ENCODE assay signal across 25 cellular contexts in the genomic region with DNA sequence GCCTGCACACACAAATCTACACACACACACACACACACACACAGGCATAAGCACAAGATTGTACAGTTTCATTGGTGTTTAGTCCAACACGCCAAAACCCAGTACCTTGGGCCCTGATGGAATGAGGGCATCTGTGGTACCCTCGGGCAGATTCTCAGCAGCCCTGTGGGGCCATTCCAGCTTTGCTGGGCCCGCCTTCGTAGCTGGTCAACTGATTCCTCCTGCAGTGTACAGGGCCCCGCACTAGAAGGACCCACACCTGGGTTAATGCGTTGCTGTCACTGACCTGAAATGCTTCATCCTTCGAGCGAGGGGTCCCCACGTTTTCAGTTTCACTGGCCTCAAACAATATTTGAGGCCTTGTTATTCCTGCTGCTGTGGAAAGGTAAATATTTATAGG.
"Had no signal": no experiment of that assay in that cellular context is flagged by ENCODE, and none has a peak within 500 bp of the region (broad histone marks: within the 10 kb centered on the region; RNA-seq: fewer than 3 reads in every experiment).

No MANE protein-coding gene starts in this region.

- H3K79me2 ChIP-seq: hepatocyte had no signal

- H3K9me3 Mint-ChIP-seq: natural killer cell, nephron progenitor cell had no signal

- H3K27ac Mint-ChIP-seq: natural killer cell; stimulated activated naive B cell treated with anti-CD40 and anti-IgM and Interleukin-4, amounts not matched to agents 10 μg/mL and 1 μg/mL and 100 μg/mL, for 72 hours had no signal

- H3K4me1 Mint-ChIP-seq: natural killer cell had no signal

- H3K36me3 ChIP-seq: heart right ventricle, lower lobe of right lung, right atrium auricular region, stomach, thyroid gland, transverse colon, upper lobe of left lung, vagina had no signal

- H3K4me3 Mint-ChIP-seq: natural killer cell; nephron progenitor cell; stimulated activated naive B cell treated with anti-CD40 and anti-IgM and Interleukin-4, amounts not matched to agents 10 μg/mL and 1 μg/mL and 100 μg/mL, for 72 hours had no signal

- H3K4me2 ChIP-seq: hepatocyte had no signal

- H3K4me1 ChIP-seq: heart right ventricle, lower lobe of right lung, right atrium auricular region, testis, thyroid gland, transverse colon, upper lobe of left lung, vagina had no signal

- H3K4me3 ChIP-seq: heart right ventricle, hepatocyte, lower lobe of right lung, right atrium auricular region, skin epidermis, stomach, testis, thyroid gland, transverse colon, upper lobe of left lung, vagina had no signal

- DNase-seq: heart right ventricle; islet precursor cell; kidney glomerular epithelial cell; left ventricle myocardium superior; lower lobe of right lung; mammary epithelial cell; mesenchymal stem cell; natural killer cell; nephron progenitor cell; nucleus accumbens; stimulated activated CD4-positive, alpha-beta T cell treated with anti-CD3 and anti-CD28 coated beads, Interleukin-12 subunit alpha, Interleukin-12 subunit beta, amount 100 ng/mL, for 4 hours; stimulated activated CD4-positive, alpha-beta T cell treated with anti-CD3 and anti-CD28 coated beads, Interleukin-15, amount 100 ng/mL, for 24 hours; stimulated activated CD4-positive, alpha-beta T cell treated with anti-CD3 and anti-CD28 coated beads, Interleukin-2, amount 100 ng/mL, for 24 hours; stimulated activated CD4-positive, alpha-beta T cell treated with anti-CD3 and anti-CD28 coated beads, Interleukin-4, amount 100 ng/mL, for 1 hour; stimulated activated naive B cell treated with anti-CD40 and anti-IgM and Interleukin-4, amounts not matched to agents 10 μg/mL and 1 μg/mL and 100 μg/mL, for 72 hours; stimulated activated naive CD8-positive, alpha-beta T cell treated with anti-CD3 and anti-CD28 coated beads, Interleukin-15, Interleukin-2, amounts not matched to agents 100 U/mL and 50 U/mL, for 24 hours; stomach; testis; thyroid gland; transverse colon; upper lobe of left lung had no signal

- H3K27me3 ChIP-seq: hepatocyte, testis, thyroid gland, transverse colon, upper lobe of left lung, vagina had no signal

- H3K9me3 ChIP-seq: heart right ventricle, lower lobe of right lung, right atrium auricular region, stomach, testis, thyroid gland, transverse colon, upper lobe of left lung, vagina had no signal

- H3K27ac ChIP-seq: heart right ventricle, hepatocyte, lower lobe of right lung, right atrium auricular region, skin epidermis, stomach, testis, thyroid gland, transverse colon, upper lobe of left lung, vagina had no signal

- H3K36me3 Mint-ChIP-seq: natural killer cell; stimulated activated naive B cell treated with anti-CD40 and anti-IgM and Interleukin-4, amounts not matched to agents 10 μg/mL and 1 μg/mL and 100 μg/mL, for 72 hours had no signal

- H2AFZ ChIP-seq: hepatocyte had no signal
